In the genomic region with DNA sequence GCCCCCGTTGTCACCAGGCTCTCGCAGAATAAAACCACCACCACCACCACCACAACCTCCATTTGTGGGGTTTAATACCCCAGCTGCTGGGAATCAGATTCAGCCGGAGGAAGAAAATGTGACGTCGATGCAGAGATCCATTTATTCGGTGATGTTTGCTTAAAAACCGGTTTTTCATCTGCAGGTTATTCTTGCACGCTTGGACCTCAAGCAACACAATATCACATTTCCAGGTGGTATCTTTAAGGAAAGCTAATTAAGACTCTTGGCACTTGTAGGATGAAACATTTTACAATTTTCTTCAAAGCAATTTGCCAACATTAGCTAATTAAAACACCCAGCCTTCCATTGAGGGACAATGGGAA, we compare ENCODE assay signal across 20 cellular contexts. TPM values are rescaled to one million over a fixed set of nuclear protein-coding genes. Genes with fewer than 3 reads are reported as not detected.
DNase-seq lines count a peak whose midpoint lies in the region; ATAC-seq and TF ChIP-seq lines count a peak whose summit lies in the region.
"Had no signal": no experiment of that assay in that cellular context is flagged by ENCODE, and none has a peak within 500 bp of the region (broad histone marks: within the 10 kb centered on the region; RNA-seq: fewer than 3 reads in every experiment).

No MANE protein-coding gene starts in this region.

- H4K8ac ChIP-seq in trophoblast cell (ENCODE audit: low read depth, low read length), result no peak overlapping the region

- H3K4ac ChIP-seq in trophoblast cell (ENCODE audit: low read depth, low read length), result no peak overlapping the region

- H3K36me3 ChIP-seq in trophoblast cell (ENCODE audit: control insufficient read depth in 1 of 2, insufficient read depth in 2 of 2, low read length in 2 of 2), result no peaks in the 10 kb centered on the region
- H3K36me3 ChIP-seq: heart right ventricle, lower lobe of right lung had no signal

- no peak overlapping the region for H3K23ac ChIP-seq in trophoblast cell (ENCODE audit: low read length)

- H3K4me3 ChIP-seq in epithelial cell of esophagus (ENCODE audit: low read length) (no peak overlapping the region), trophoblast cell (ENCODE audit: low read depth, low read length) (no peak overlapping the region)
- H3K4me3 ChIP-seq: coronary artery, heart right ventricle, lower lobe of right lung, testis had no signal

- no peak overlapping the region for H3K4me3 Mint-ChIP-seq in chondrocyte (ENCODE audit: unreplicated experiment)
- H3K4me3 Mint-ChIP-seq: activated naive CD8-positive, alpha-beta T cell; immature natural killer cell; stimulated activated effector memory CD8-positive, alpha-beta T cell treated with anti-CD3 and anti-CD28 coated beads, Interleukin-12 subunit alpha, Interleukin-12 subunit beta, amount 100 ng/mL, for 72 hours had no signal

- H3K9me3 ChIP-seq in trophoblast cell (ENCODE audit: insufficient read depth, low read depth, low read length), result peaks cover 1% of the 10 kb centered on the region
- H3K9me3 ChIP-seq: heart right ventricle, lower lobe of right lung, testis had no signal

- H3K4me1 Mint-ChIP-seq in chondrocyte (ENCODE audit: low read depth), result peaks cover 9% of the 10 kb centered on the region

- H3K27ac ChIP-seq in trophoblast cell (ENCODE audit: low read depth, low read length), result no peak overlapping the region
- H3K27ac ChIP-seq: coronary artery, heart right ventricle, lower lobe of right lung, RWPE1, testis had no signal

- H3K36me3 Mint-ChIP-seq in chondrocyte (ENCODE audit: low read depth), result peaks cover 2% of the 10 kb centered on the region
- H3K36me3 Mint-ChIP-seq: activated naive CD8-positive, alpha-beta T cell; immature natural killer cell; stimulated activated effector memory CD8-positive, alpha-beta T cell treated with anti-CD3 and anti-CD28 coated beads, Interleukin-12 subunit alpha, Interleukin-12 subunit beta, amount 100 ng/mL, for 72 hours had no signal

- H2AFZ ChIP-seq in trophoblast cell (ENCODE audit: insufficient read depth, low read length, poor library complexity), result no peak overlapping the region

- no peak overlapping the region for H2BK5ac ChIP-seq in trophoblast cell (ENCODE audit: low read depth, low read length, poor library complexity)

- no peak overlapping the region for H2AK5ac ChIP-seq in trophoblast cell (ENCODE audit: low read length)

- H3K4me1 ChIP-seq in trophoblast cell (ENCODE audit: control insufficient read depth in 1 of 2, insufficient read depth in 2 of 2, low read length in 2 of 2), result no peaks in the 10 kb centered on the region

- H3K27me3 ChIP-seq in trophoblast cell (ENCODE audit: insufficient read depth, low read length), result peaks cover 2% of the 10 kb centered on the region
- H3K27me3 ChIP-seq: testis had no signal

- H3K14ac ChIP-seq in trophoblast cell (ENCODE audit: low read length), result no peak overlapping the region

- no peaks in the 10 kb centered on the region for H3K79me2 ChIP-seq in trophoblast cell (ENCODE audit: control insufficient read depth, insufficient read depth, low read length, poor library complexity)

- no peak overlapping the region for H3K9ac ChIP-seq in trophoblast cell (ENCODE audit: low read length)

- no peak overlapping the region for H4K91ac ChIP-seq in trophoblast cell (ENCODE audit: low read depth, low read length)

- H2BK12ac ChIP-seq in trophoblast cell (ENCODE audit: low read length), result no peak overlapping the region

- WGBS in trophoblast cell (ENCODE audit: extremely low coverage, insufficient coverage, insufficient read length), result no CpG with 5 or more reads among the region's 8 CpGs

- peaks cover 18% of the 10 kb centered on the region for H3K27me3 Mint-ChIP-seq in chondrocyte (ENCODE audit: low read depth)

- no peak overlapping the region for H3K27ac Mint-ChIP-seq in chondrocyte (ENCODE audit: unreplicated experiment)
- H3K27ac Mint-ChIP-seq: activated naive CD8-positive, alpha-beta T cell; immature natural killer cell; stimulated activated effector memory CD8-positive, alpha-beta T cell treated with anti-CD3 and anti-CD28 coated beads, Interleukin-12 subunit alpha, Interleukin-12 subunit beta, amount 100 ng/mL, for 72 hours had no signal

- ATAC-seq in HG02759 (IDR thresholded peaks at IDR 0.05; ENCODE audit: unreplicated experiment), result no peak

- H4K12ac ChIP-seq in trophoblast cell (ENCODE audit: low read depth, low read length), result no peak overlapping the region

- no peak overlapping the region for H3K4me2 ChIP-seq in trophoblast cell (ENCODE audit: low read length)

- TF ChIP-seq CTCF in epithelial cell of esophagus (IDR thresholded peaks at IDR 0.05; ENCODE audit: insufficient read depth, low read depth, low read length, missing control alignments) (no peak), chondrocyte (IDR thresholded peaks at IDR 0.05) (no peak)

- no peaks in the 10 kb centered on the region for H3K79me1 ChIP-seq in trophoblast cell (ENCODE audit: low read length)

- no peaks in the 10 kb centered on the region for H3K9me3 Mint-ChIP-seq in chondrocyte (ENCODE audit: low read depth)
- H3K9me3 Mint-ChIP-seq: stimulated activated effector memory CD8-positive, alpha-beta T cell treated with anti-CD3 and anti-CD28 coated beads, Interleukin-12 subunit alpha, Interleukin-12 subunit beta, amount 100 ng/mL, for 72 hours had no signal

- H2BK120ac ChIP-seq in trophoblast cell (ENCODE audit: insufficient read depth, low read length, poor library complexity), result no peak overlapping the region

- DNase-seq in SIG-M5 treated with dmso at 0.1 percent for 504 hours (lab: John Stamatoyannopoulos, UW; ENCODE audit: unreplicated experiment) (peak; percentile 29), SIG-M5 (lab: John Stamatoyannopoulos, UW) (no peak), NCI-H2196 (lab: John Stamatoyannopoulos, UW; ENCODE audit: unreplicated experiment) (peak; percentile 74), epithelial cell of esophagus (ENCODE audit: low read depth) (peak; percentile 56), trophoblast cell (no peak), T-helper 2 cell (no peak), chondrocyte (ENCODE audit: low spot score) (no peak)
- DNase-seq: 8988T; activated CD4-positive, alpha-beta T cell treated with anti-CD3 and anti-CD28 coated beads for 1 hour; C1 segment of cervical spinal cord; DMS 273 treated with DMSO at 0.1 percent for 48 hours; immature natural killer cell; lower lobe of right lung had no signal

- H3K18ac ChIP-seq in trophoblast cell (ENCODE audit: low read length), result no peak overlapping the region

RNA-seq across cellular contexts. Expression of a gene that starts 39.8 kb away (rescaled TPM):
- polyA plus RNA-seq in trophoblast cell (2013), result 29.2 and 31.0 TPM in 2 replicates
- total RNA-seq in chondrocyte, result 31.4 to 37.3 TPM (median 35.5 TPM) in 3 replicates

RNA-seq across cellular contexts. Expression of a gene that starts 40.0 kb away (rescaled TPM):
- 3.4 and 3.7 TPM in 2 replicates for polyA plus RNA-seq in trophoblast cell (2013)
- total RNA-seq in chondrocyte, result 5.1 to 9.8 TPM (median 6.6 TPM) in 3 replicates

Comparison
In these comparisons a context has a peak if more than half of its experiments do, and no peak if none do; other contexts are left out.
1. DNase-seq: peak in SIG-M5 treated with dmso at 0.1 percent for 504 hours (single experiment), NCI-H2196 (single experiment) and epithelial cell of esophagus (single experiment); none in SIG-M5 (single experiment), trophoblast cell (0 of 2), T-helper 2 cell (0 of 5) and chondrocyte (single experiment).